1 cellular context compared by ENCODE assay signal in genomic region chr19:51420511-51420910, GRCh38. TPM values are rescaled to one million over a fixed set of nuclear protein-coding genes. Genes with fewer than 3 reads are reported as not detected.
"Had no signal": no experiment of that assay in that cellular context is flagged by ENCODE, and none has a peak within 500 bp of the region (broad histone marks: within the 10 kb centered on the region; RNA-seq: fewer than 3 reads in every experiment).

No MANE protein-coding gene starts in this region.

RNA-seq across cellular contexts. Expression of gene LIM2, which starts 32.7 kb away (rescaled TPM):
- total RNA-seq: GM12878 had no signal

RNA-seq across cellular contexts. Expression of gene SIGLEC8, which starts 37.7 kb away (rescaled TPM):
- total RNA-seq: GM12878 had no signal
